Comparison of ENCODE assay signal across 27 cellular contexts in genomic region chr7:45416846-45417245, GRCh38.
DNase-seq lines count a peak whose midpoint lies in the region; ATAC-seq and TF ChIP-seq lines count a peak whose summit lies in the region.
"Had no signal": no experiment of that assay in that cellular context is flagged by ENCODE, and none has a peak within 500 bp of the region (broad histone marks: within the 10 kb centered on the region; RNA-seq: fewer than 3 reads in every experiment).

No MANE protein-coding gene starts in this region.

- peaks cover 6% of the 10 kb centered on the region; the same call in 1 of the 3 replicates for H3K9me3 Mint-ChIP-seq in GM23338
- no peaks in the 10 kb centered on the region for H3K9me3 Mint-ChIP-seq in activated T-helper 17 cell treated with anti-CD3 and anti-CD28 coated beads, Interleukin-2, amount 50 U/mL, for 72 hours
- H3K9me3 Mint-ChIP-seq: activated naive CD8-positive, alpha-beta T cell treated with anti-CD3 and anti-CD28 coated beads for 36 hours had no signal

- H3K27ac ChIP-seq in GM23338 (ENCODE audit: low read depth) (no peak overlapping the region), body of pancreas (no peak overlapping the region), ovary (no peak overlapping the region)
- H3K27ac ChIP-seq: BLaER1 treated with 17β-estradiol and CSF1 and Interleukin-3, amounts not matched to agents 10 nM and 100 nM; hepatocyte; psoas muscle had no signal

- H3K36me3 Mint-ChIP-seq in GM23338 (ENCODE audit: low read depth): no peaks in the 10 kb centered on the region; the same call in 2 of the 3 replicates
- no peaks in the 10 kb centered on the region for H3K36me3 Mint-ChIP-seq in activated T-helper 17 cell treated with anti-CD3 and anti-CD28 coated beads, Interleukin-2, amount 50 U/mL, for 72 hours (ENCODE audit: low read depth)
- H3K36me3 Mint-ChIP-seq: activated naive CD8-positive, alpha-beta T cell treated with anti-CD3 and anti-CD28 coated beads for 36 hours; naive thymus-derived CD8-positive, alpha-beta T cell; type B pancreatic cell had no signal

- H3K4me1 ChIP-seq in GM23338 (ENCODE audit: insufficient read depth) (no peaks in the 10 kb centered on the region), body of pancreas (no peaks in the 10 kb centered on the region), ovary (ENCODE audit: insufficient read depth) (no peaks in the 10 kb centered on the region)
- H3K4me1 ChIP-seq: psoas muscle had no signal

- no peaks in the 10 kb centered on the region for H3K79me2 ChIP-seq in GM23338 (replicated peaks; ENCODE audit: insufficient read depth)
- H3K79me2 ChIP-seq: hepatocyte had no signal

- H2AFZ ChIP-seq in GM23338: 0 out of 2 replicates have a peak overlapping the region, but pooled peaks have one; percentile 66
- H2AFZ ChIP-seq: hepatocyte had no signal

- TF ChIP-seq CTCF in GM23338 (conservative IDR thresholded peaks at IDR 0.05; ENCODE audit: low read depth in 2 of 2): no peak
- TF ChIP-seq CTCF in NB4 (IDR thresholded peaks at IDR 0.05; ENCODE audit: low read depth, low read length): no peak
- no peak for TF ChIP-seq CTCF in body of pancreas (IDR thresholded peaks at IDR 0.05)
- TF ChIP-seq CTCF in ovary (IDR thresholded peaks at IDR 0.05): no peak

- no peak for DNase-seq in GM23338 (ENCODE audit: low spot score)
- peak; percentile 91 for DNase-seq in NB4 (ENCODE audit: low read depth)
- no peak for DNase-seq in body of pancreas
- no peak for DNase-seq in SKM-1 treated with dmso at 0.1 percent for 144 hours (lab: John Stamatoyannopoulos, UW; ENCODE audit: unreplicated experiment)
- no peak for DNase-seq in ovary
- DNase-seq: activated CD4-positive, alpha-beta T cell treated with anti-CD3 and anti-CD28 coated beads for 48 hours; activated gamma-delta T cell; activated naive CD8-positive, alpha-beta T cell treated with anti-CD3 and anti-CD28 coated beads for 36 hours; activated T-cell treated with anti-CD3 and anti-CD28 coated beads for 4 hours; anterior cingulate cortex; DMS153; naive thymus-derived CD8-positive, alpha-beta T cell; NCI-H1694; NCI-H446 treated with DMSO at 0.1 percent for 48 hours; NCI-H774; nucleus accumbens; PC-3; psoas muscle; stimulated activated CD4-positive, alpha-beta T cell treated with anti-CD3 and anti-CD28 coated beads, Interleukin-4, amount 100 ng/mL, for 24 hours had no signal

- TF ChIP-seq POLR2A in NB4 (IDR thresholded peaks at IDR 0.05; ENCODE audit: extremely low read depth, insufficient read length): no peak
- TF ChIP-seq POLR2A in GM18505 (IDR thresholded peaks at IDR 0.05; ENCODE audit: borderline replicate concordance, extremely low read depth, insufficient read depth, insufficient read length): no peak
- TF ChIP-seq POLR2A in body of pancreas (IDR thresholded peaks at IDR 0.05): no peak
- no peak for TF ChIP-seq POLR2A in ovary (IDR thresholded peaks at IDR 0.05)

- H3K4me1 Mint-ChIP-seq in GM23338: no peaks in the 10 kb centered on the region
- no peaks in the 10 kb centered on the region for H3K4me1 Mint-ChIP-seq in activated T-helper 17 cell treated with anti-CD3 and anti-CD28 coated beads, Interleukin-2, amount 50 U/mL, for 72 hours
- H3K4me1 Mint-ChIP-seq: naive thymus-derived CD8-positive, alpha-beta T cell had no signal

- no peaks in the 10 kb centered on the region for H3K27me3 Mint-ChIP-seq in GM23338 (ENCODE audit: insufficient read depth, low read depth, poor library complexity)
- H3K27me3 Mint-ChIP-seq in activated T-helper 17 cell treated with anti-CD3 and anti-CD28 coated beads, Interleukin-2, amount 50 U/mL, for 72 hours: peaks cover 22% of the 10 kb centered on the region
- H3K27me3 Mint-ChIP-seq: type B pancreatic cell had no signal

- H3K4me3 ChIP-seq in GM23338 (no peak overlapping the region), NB4 (ENCODE audit: low read depth, low read length) (no peak overlapping the region), body of pancreas (no peak overlapping the region), ovary (no peak overlapping the region)
- H3K4me3 ChIP-seq: BLaER1 treated with 17β-estradiol and CSF1 and Interleukin-3, amounts not matched to agents 10 nM and 100 nM; hepatocyte; lung; psoas muscle had no signal

- H3K4me2 ChIP-seq in GM23338: no peak overlapping the region
- H3K4me2 ChIP-seq: hepatocyte had no signal

- no peaks in the 10 kb centered on the region for H3K9me2 ChIP-seq in GM23338 (ENCODE audit: insufficient read depth)

- WGBS in body of pancreas, 2 donors: 53 to 58% methylated on average over 1 of the region's 1 CpG
- WGBS in ovary, 3 donors: 24 to 30% (median 27%) methylated on average over 1 of the region's 1 CpG

- no peaks in the 10 kb centered on the region for H3K36me3 ChIP-seq in GM23338 (ENCODE audit: insufficient read depth)
- no peaks in the 10 kb centered on the region for H3K36me3 ChIP-seq in body of pancreas (replicated peaks in 1 of 2; ENCODE audit: insufficient read depth in 1 of 2, low read depth in 2 of 2)
- no peaks in the 10 kb centered on the region for H3K36me3 ChIP-seq in ovary

- no peak for TF ChIP-seq EP300 in ovary (IDR thresholded peaks at IDR 0.05)

- H4K20me1 ChIP-seq in GM23338 (replicated peaks; ENCODE audit: insufficient read depth): no peaks in the 10 kb centered on the region
- H4K20me1 ChIP-seq: BLaER1 treated with 17β-estradiol and CSF1 and Interleukin-3, amounts not matched to agents 10 nM and 100 nM had no signal

- H3F3A ChIP-seq in GM23338 (replicated peaks; ENCODE audit: low read depth): no peaks in the 10 kb centered on the region

- intact Hi-C loops in body of pancreas (cut with DNase I): no loop called here
- intact Hi-C loops in ovary (cut with DNase I): no loop called here

- no peak overlapping the region for H3K27ac Mint-ChIP-seq in GM23338
- no peak overlapping the region for H3K27ac Mint-ChIP-seq in activated T-helper 17 cell treated with anti-CD3 and anti-CD28 coated beads, Interleukin-2, amount 50 U/mL, for 72 hours
- H3K27ac Mint-ChIP-seq: activated naive CD8-positive, alpha-beta T cell treated with anti-CD3 and anti-CD28 coated beads for 36 hours; naive thymus-derived CD8-positive, alpha-beta T cell; type B pancreatic cell had no signal

- H3K9me3 ChIP-seq in body of pancreas: no peaks in the 10 kb centered on the region
- H3K9me3 ChIP-seq in ovary: no peaks in the 10 kb centered on the region
- H3K9me3 ChIP-seq: psoas muscle had no signal

- H3K27me3 ChIP-seq in GM23338 (ENCODE audit: insufficient read depth): no peaks in the 10 kb centered on the region
- H3K27me3 ChIP-seq in body of pancreas: no peaks in the 10 kb centered on the region
- no peaks in the 10 kb centered on the region for H3K27me3 ChIP-seq in ovary
- H3K27me3 ChIP-seq: BLaER1 treated with 17β-estradiol and CSF1 and Interleukin-3, amounts not matched to agents 10 nM and 100 nM; hepatocyte had no signal

- no peak overlapping the region for H3K4me3 Mint-ChIP-seq in GM23338
- no peak overlapping the region for H3K4me3 Mint-ChIP-seq in activated T-helper 17 cell treated with anti-CD3 and anti-CD28 coated beads, Interleukin-2, amount 50 U/mL, for 72 hours
- H3K4me3 Mint-ChIP-seq: activated naive CD8-positive, alpha-beta T cell treated with anti-CD3 and anti-CD28 coated beads for 36 hours; naive thymus-derived CD8-positive, alpha-beta T cell; type B pancreatic cell had no signal

- ATAC-seq in GM18867 (IDR thresholded peaks at IDR 0.05; ENCODE audit: unreplicated experiment): peak; percentile 74
- ATAC-seq in GM23338: no peak
- ATAC-seq in activated T-helper 17 cell treated with anti-CD3 and anti-CD28 coated beads, Interleukin-2, amount 50 U/mL, for 72 hours (replicated peaks): peak; percentile 39
- ATAC-seq in GM18505 (IDR thresholded peaks at IDR 0.05; ENCODE audit: unreplicated experiment): no peak
- ATAC-seq in body of pancreas: no peak
- ATAC-seq: naive thymus-derived CD8-positive, alpha-beta T cell; PC-3; psoas muscle; SK-N-SH treated with all-trans-retinoic acid at 6 μM for 48 hours had no signal

TF ChIP-seq in GM23338, 12 proteins besides CTCF, POLR2A, EP300 and RAD21 (continues in another document):
- TF ChIP-seq NANOG (IDR thresholded peaks at IDR 0.05; ENCODE audit: borderline replicate concordance): no peak

Comparison
In these comparisons a context has a peak if more than half of its experiments do, and no peak if none do; other contexts are left out.
1. ATAC-seq: peak in GM18867 (single experiment) and activated T-helper 17 cell treated with anti-CD3 and anti-CD28 coated beads, Interleukin-2, amount 50 U/mL, for 72 hours (single experiment); none in GM23338 (single experiment), GM18505 (single experiment) and body of pancreas (single experiment).